36 cellular contexts compared by ENCODE assay signal in the genomic region with DNA sequence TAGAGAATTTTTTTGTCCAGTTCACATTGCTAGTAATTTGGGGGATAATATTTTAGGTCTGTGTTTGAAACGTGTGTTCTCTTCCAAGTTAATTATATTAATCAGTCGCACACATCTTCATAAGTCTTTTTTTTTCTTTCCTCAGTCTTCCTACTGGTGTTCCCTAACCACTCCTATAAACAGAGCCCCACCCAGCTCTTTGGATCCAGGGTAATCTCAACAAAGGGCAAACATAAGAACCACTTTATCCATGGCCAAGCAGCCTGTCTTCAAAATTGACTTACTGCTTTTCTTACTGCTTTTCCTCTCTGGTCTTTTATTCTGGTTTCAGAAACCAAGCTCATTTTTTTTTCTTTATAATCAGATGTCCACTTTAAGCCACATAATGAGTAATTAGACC.
"Had no signal": no experiment of that assay in that cellular context is flagged by ENCODE, and none has a peak within 500 bp of the region (broad histone marks: within the 10 kb centered on the region; RNA-seq: fewer than 3 reads in every experiment).

No MANE protein-coding gene starts in this region.

- H3K27me3 ChIP-seq: brain microvascular endothelial cell, MG63, Peyer's patch, SJSA1 had no signal

- H3K4me1 ChIP-seq: Peyer's patch had no signal

- H3K4me1 Mint-ChIP-seq: activated B cell treated with CpG ODN at 0.5 μM for 24 hours; activated naive CD8-positive, alpha-beta T cell treated with anti-CD3 and anti-CD28 coated beads for 36 hours; central memory CD8-positive, alpha-beta T cell; T-cell; T-helper 17 cell had no signal

- H3K9me3 Mint-ChIP-seq: activated B cell treated with CpG ODN at 0.5 μM for 24 hours; activated CD4-positive, alpha-beta memory T cell treated with anti-CD3 and anti-CD28 coated beads for 36 hours; activated naive CD4-positive, alpha-beta T cell treated with anti-CD3 and anti-CD28 coated beads, Interleukin-2, amount 10 ng/mL, durations not matched to agents 7 days and 5 days; activated naive CD8-positive, alpha-beta T cell treated with anti-CD3 and anti-CD28 coated beads for 36 hours; central memory CD8-positive, alpha-beta T cell; T-cell had no signal

- H3K9ac ChIP-seq: SK-N-SH had no signal

- ATAC-seq: T-cell, T-helper 17 cell had no signal

- H3K9me2 ChIP-seq: SK-N-SH had no signal

- H3K4me3 Mint-ChIP-seq: activated B cell treated with CpG ODN at 0.5 μM for 24 hours; activated CD4-positive, alpha-beta memory T cell treated with anti-CD3 and anti-CD28 coated beads for 36 hours; activated naive CD4-positive, alpha-beta T cell treated with anti-CD3 and anti-CD28 coated beads, Interleukin-2, amount 10 ng/mL, durations not matched to agents 7 days and 5 days; activated naive CD8-positive, alpha-beta T cell treated with anti-CD3 and anti-CD28 coated beads for 36 hours; central memory CD8-positive, alpha-beta T cell; T-cell; T-helper 17 cell had no signal

- H3K36me3 Mint-ChIP-seq: activated CD4-positive, alpha-beta memory T cell treated with anti-CD3 and anti-CD28 coated beads for 36 hours; activated naive CD4-positive, alpha-beta T cell treated with anti-CD3 and anti-CD28 coated beads, Interleukin-2, amount 10 ng/mL, durations not matched to agents 7 days and 5 days; activated naive CD8-positive, alpha-beta T cell treated with anti-CD3 and anti-CD28 coated beads for 36 hours; T-cell had no signal

- H3K4me3 ChIP-seq: MG63, Peyer's patch, SJSA1 had no signal

- H3K27me3 Mint-ChIP-seq: activated B cell treated with CpG ODN at 0.5 μM for 24 hours; activated naive CD4-positive, alpha-beta T cell treated with anti-CD3 and anti-CD28 coated beads, Interleukin-2, amount 10 ng/mL, durations not matched to agents 7 days and 5 days; T-helper 17 cell had no signal

- H3K4me2 ChIP-seq: SK-N-SH had no signal

- DNase-seq: activated B cell treated with CpG ODN at 0.5 μM for 24 hours; activated CD4-positive, alpha-beta memory T cell treated with anti-CD3 and anti-CD28 coated beads for 36 hours; activated CD4-positive, alpha-beta T cell treated with anti-CD3 and anti-CD28 coated beads for 4 hours; activated CD4-positive, alpha-beta T cell treated with anti-CD3 and anti-CD28 coated beads, Interleukin-2, amount 50 U/mL, for 1 hour; activated CD4-positive, CD25-positive, alpha-beta regulatory T cell treated with anti-CD3 and anti-CD28 coated beads, Interleukin-2, amount 50 U/mL, for 72 hours; activated CD8-positive, alpha-beta memory T cell treated with anti-CD3 and anti-CD28 coated beads, Interleukin-2, amount 50 U/mL, for 4 hours; activated effector memory CD4-positive, alpha-beta T cell treated with Interleukin-2 at 50 U/mL for 16 hours; activated naive CD4-positive, alpha-beta T cell treated with anti-CD3 and anti-CD28 coated beads, Interleukin-2, amount 10 ng/mL, durations not matched to agents 7 days and 5 days; activated naive CD8-positive, alpha-beta T cell treated with anti-CD3 and anti-CD28 coated beads for 36 hours; activated T-cell treated with anti-CD3 and anti-CD28 coated beads for 4 hours; activated T-cell treated with anti-CD3 and anti-CD28 coated beads, Interleukin-2, amount 50 U/mL, for 48 hours; amniotic stem cell; aorta; brain microvascular endothelial cell; Kasumi-1; KG1; MG63; MV-4-11; NCI-H1092; NCI-H1436 treated with DMSO at 0.1 percent for 48 hours; NCI-H1694 treated with DMSO at 0.1 percent for 48 hours; NCI-H2029; NCI-H2171 treated with DMSO at 0.1 percent for 48 hours; NCI-H2227 treated with DMSO at 0.1 percent for 48 hours; NCI-H446; NCI-H510A treated with DMSO at 0.1 percent for 48 hours; NCI-H526 treated with DMSO at 0.1 percent for 48 hours; Peyer's patch; RPMI8226; SHP77 treated with DMSO at 0.1 percent for 48 hours; SK-N-SH; T-cell; T-helper 17 cell had no signal

- H3K9me3 ChIP-seq: MG63, Peyer's patch, SJSA1, SK-N-SH had no signal

- H3K36me3 ChIP-seq: brain microvascular endothelial cell, MG63, Peyer's patch, SJSA1 had no signal

- H3K27ac ChIP-seq: brain microvascular endothelial cell, Peyer's patch, SJSA1, VCaP had no signal
